In the genomic region with DNA sequence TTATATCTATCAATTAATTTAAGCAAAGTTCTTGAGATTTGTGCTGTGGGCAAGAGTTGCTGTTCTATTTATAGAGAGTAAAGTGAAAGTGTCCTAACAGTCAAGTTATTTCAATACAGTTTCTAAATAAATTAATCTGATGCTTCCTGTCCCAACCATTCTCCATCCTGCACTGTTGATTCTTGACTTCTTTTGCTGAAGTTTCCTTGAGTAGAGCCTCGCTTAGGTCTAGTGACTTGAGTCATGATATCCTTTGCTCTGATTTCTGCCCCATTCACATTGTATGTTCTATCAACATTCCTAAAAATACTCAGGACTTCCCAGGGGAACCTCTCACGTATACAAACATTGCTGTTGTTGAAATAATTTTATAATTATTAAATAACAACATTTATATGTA, we compare ENCODE assay signal across 30 cellular contexts.
"Had no signal": no experiment of that assay in that cellular context is flagged by ENCODE, and none has a peak within 500 bp of the region (broad histone marks: within the 10 kb centered on the region; RNA-seq: fewer than 3 reads in every experiment).

No MANE protein-coding gene starts in this region.

- DNase-seq: activated CD4-positive, alpha-beta memory T cell treated with anti-CD3 and anti-CD28 coated beads, Interleukin-2, amount 10 ng/mL, durations not matched to agents 7 days and 5 days; activated CD4-positive, alpha-beta T cell treated with anti-CD3 and anti-CD28 coated beads for 1 hour; activated CD4-positive, alpha-beta T cell treated with anti-CD3 and anti-CD28 coated beads for 48 hours; activated CD4-positive, CD25-positive, alpha-beta regulatory T cell; activated CD8-positive, alpha-beta memory T cell treated with anti-CD3 and anti-CD28 coated beads for 24 hours; activated CD8-positive, alpha-beta memory T cell treated with anti-CD3 and anti-CD28 coated beads, Interleukin-2, amount 10 ng/mL, durations not matched to agents 7 days and 5 days; activated CD8-positive, alpha-beta memory T cell treated with anti-CD3 and anti-CD28 coated beads, Interleukin-2, amount 50 U/mL, for 48 hours; activated effector memory CD4-positive, alpha-beta T cell treated with Interleukin-2 at 50 U/mL for 16 hours; activated naive CD4-positive, alpha-beta T cell treated with anti-CD3 and anti-CD28 coated beads, Interleukin-2, amount 10 ng/mL, durations not matched to agents 7 days and 5 days; activated naive CD8-positive, alpha-beta T cell treated with anti-CD3 and anti-CD28 coated beads, Interleukin-2, amount 50 U/mL, for 24 hours; activated T-cell treated with anti-CD3 and anti-CD28 coated beads, Interleukin-2, amount 50 U/mL, for 48 hours; anterior cingulate cortex; caudate nucleus; Kasumi-1; KG1; NCI-H1092 treated with DMSO at 0.1 percent for 48 hours; NCI-H1417; NCI-H1694; NCI-H1930; NCI-H2081 treated with DMSO at 0.1 percent for 48 hours; NCI-H226; NCI-H446 treated with DMSO at 0.1 percent for 48 hours; NCI-H524; PC-3; T1000; WERI-Rb-1 had no signal

- H3K27me3 Mint-ChIP-seq: activated CD4-positive, alpha-beta memory T cell treated with anti-CD3 and anti-CD28 coated beads, Interleukin-2, amount 10 ng/mL, durations not matched to agents 7 days and 5 days; activated CD8-positive, alpha-beta memory T cell treated with anti-CD3 and anti-CD28 coated beads, Interleukin-2, amount 10 ng/mL, durations not matched to agents 7 days and 5 days; activated naive CD4-positive, alpha-beta T cell treated with anti-CD3 and anti-CD28 coated beads, Interleukin-2, amount 10 ng/mL, durations not matched to agents 7 days and 5 days; activated naive CD8-positive, alpha-beta T cell; activated naive CD8-positive, alpha-beta T cell treated with anti-CD3 and anti-CD28 coated beads, Interleukin-2, amount 50 U/mL, for 24 hours; brain had no signal

- H3K9me3 Mint-ChIP-seq: activated CD4-positive, alpha-beta memory T cell treated with anti-CD3 and anti-CD28 coated beads, Interleukin-2, amount 10 ng/mL, durations not matched to agents 7 days and 5 days; activated naive CD4-positive, alpha-beta T cell treated with anti-CD3 and anti-CD28 coated beads, Interleukin-2, amount 10 ng/mL, durations not matched to agents 7 days and 5 days; brain had no signal

- H3K36me3 Mint-ChIP-seq: activated CD8-positive, alpha-beta memory T cell treated with anti-CD3 and anti-CD28 coated beads, Interleukin-2, amount 10 ng/mL, durations not matched to agents 7 days and 5 days; activated naive CD4-positive, alpha-beta T cell treated with anti-CD3 and anti-CD28 coated beads, Interleukin-2, amount 10 ng/mL, durations not matched to agents 7 days and 5 days; activated naive CD8-positive, alpha-beta T cell; brain had no signal

- FAIRE-seq: bronchial epithelial cell had no signal

- H3K27ac ChIP-seq: RWPE1, WERI-Rb-1 had no signal

- H3K27ac Mint-ChIP-seq: activated CD4-positive, alpha-beta memory T cell treated with anti-CD3 and anti-CD28 coated beads, Interleukin-2, amount 10 ng/mL, durations not matched to agents 7 days and 5 days; activated CD8-positive, alpha-beta memory T cell treated with anti-CD3 and anti-CD28 coated beads, Interleukin-2, amount 10 ng/mL, durations not matched to agents 7 days and 5 days; activated naive CD4-positive, alpha-beta T cell treated with anti-CD3 and anti-CD28 coated beads, Interleukin-2, amount 10 ng/mL, durations not matched to agents 7 days and 5 days; activated naive CD8-positive, alpha-beta T cell; activated naive CD8-positive, alpha-beta T cell treated with anti-CD3 and anti-CD28 coated beads, Interleukin-2, amount 50 U/mL, for 24 hours; brain had no signal

- H3K4me3 Mint-ChIP-seq: activated CD4-positive, alpha-beta memory T cell treated with anti-CD3 and anti-CD28 coated beads, Interleukin-2, amount 10 ng/mL, durations not matched to agents 7 days and 5 days; activated CD8-positive, alpha-beta memory T cell treated with anti-CD3 and anti-CD28 coated beads, Interleukin-2, amount 10 ng/mL, durations not matched to agents 7 days and 5 days; activated naive CD4-positive, alpha-beta T cell treated with anti-CD3 and anti-CD28 coated beads, Interleukin-2, amount 10 ng/mL, durations not matched to agents 7 days and 5 days; activated naive CD8-positive, alpha-beta T cell; activated naive CD8-positive, alpha-beta T cell treated with anti-CD3 and anti-CD28 coated beads, Interleukin-2, amount 50 U/mL, for 24 hours; brain had no signal

- H3K36me3 ChIP-seq: WERI-Rb-1 had no signal

- H3K4me1 Mint-ChIP-seq: activated CD4-positive, alpha-beta memory T cell treated with anti-CD3 and anti-CD28 coated beads, Interleukin-2, amount 10 ng/mL, durations not matched to agents 7 days and 5 days; activated CD8-positive, alpha-beta memory T cell treated with anti-CD3 and anti-CD28 coated beads, Interleukin-2, amount 10 ng/mL, durations not matched to agents 7 days and 5 days; activated naive CD4-positive, alpha-beta T cell treated with anti-CD3 and anti-CD28 coated beads, Interleukin-2, amount 10 ng/mL, durations not matched to agents 7 days and 5 days; activated naive CD8-positive, alpha-beta T cell treated with anti-CD3 and anti-CD28 coated beads, Interleukin-2, amount 50 U/mL, for 24 hours; brain had no signal
